Comparison of ENCODE assay signal across 1 cellular context in genomic region chr3:8655387-8655835, GRCh38.
TF ChIP-seq lines count a peak whose summit lies in the region.

No MANE protein-coding gene starts in this region.

TF ChIP-seq in HepG2, 621 proteins besides CTCF, POLR2A, EP300 and RAD21 (continued from another document and continues in another):
- TF ChIP-seq ZNF687 (CRISPR knock-in tag; IDR thresholded peaks at IDR 0.05) (peak; percentile 60), CENPBD1 (CRISPR knock-in tag; IDR thresholded peaks at IDR 0.05; ENCODE audit: borderline replicate concordance, low read depth) (no peak), SKIL (CRISPR knock-in tag; IDR thresholded peaks at IDR 0.05; ENCODE audit: borderline replicate concordance) (peak; percentile 59; the same call in 1 of the 2 replicates), ZBTB39 (CRISPR knock-in tag; IDR thresholded peaks at IDR 0.05) (no peak), NR2F1 (CRISPR knock-in tag; IDR thresholded peaks at IDR 0.05) (no peak), DNMT3B (CRISPR knock-in tag; conservative IDR thresholded peaks at IDR 0.05) (no peak), HOXA9 (CRISPR knock-in tag; IDR thresholded peaks at IDR 0.05; ENCODE audit: borderline replicate concordance) (no peak), TRIM22 (IDR thresholded peaks at IDR 0.05) (no peak), NR2C2 (CRISPR knock-in tag; IDR thresholded peaks at IDR 0.05; ENCODE audit: borderline replicate concordance) (no peak), IRF2 (CRISPR knock-in tag; IDR thresholded peaks at IDR 0.05) (peak; percentile 59; the same call in 1 of the 2 replicates), NFAT5 (CRISPR knock-in tag; IDR thresholded peaks at IDR 0.05) (no peak), ZNF616 (CRISPR knock-in tag; IDR thresholded peaks at IDR 0.05; ENCODE audit: low read depth) (no peak), IKZF4 (CRISPR knock-in tag; IDR thresholded peaks at IDR 0.05; ENCODE audit: borderline replicate concordance, low read depth, not compliant biosample characterization) (no peak), ZNF512 (CRISPR knock-in tag; IDR thresholded peaks at IDR 0.05) (no peak), PAX8 (CRISPR knock-in tag; IDR thresholded peaks at IDR 0.05; ENCODE audit: borderline replicate concordance) (no peak), TCF7 (IDR thresholded peaks at IDR 0.05; ENCODE audit: low read depth) (peak; percentile 78), ZNF569 (CRISPR knock-in tag; IDR thresholded peaks at IDR 0.05; ENCODE audit: borderline replicate concordance) (no peak), MLLT10 (CRISPR knock-in tag; IDR thresholded peaks at IDR 0.05) (no peak), FOXA1 (IDR thresholded peaks at IDR 0.05) (peak; percentile 50; the same call in 1 of the 2 replicates), FOXA1 (CRISPR knock-in tag; IDR thresholded peaks at IDR 0.05) (peak; percentile 80), MEIS1 (CRISPR knock-in tag; IDR thresholded peaks at IDR 0.05; ENCODE audit: borderline replicate concordance) (peak; percentile 85), ZNF3 (CRISPR knock-in tag; IDR thresholded peaks at IDR 0.05) (no peak), GZF1 (CRISPR knock-in tag; IDR thresholded peaks at IDR 0.05) (no peak), ZNF550 (CRISPR knock-in tag; IDR thresholded peaks at IDR 0.05; ENCODE audit: borderline replicate concordance) (no peak), BRD4 (CRISPR knock-in tag; IDR thresholded peaks at IDR 0.05) (no peak), NRL (CRISPR knock-in tag; IDR thresholded peaks at IDR 0.05; ENCODE audit: borderline replicate concordance) (no peak), BCL3 (CRISPR knock-in tag; IDR thresholded peaks at IDR 0.05) (no peak), GABPA (IDR thresholded peaks at IDR 0.05; ENCODE audit: low read depth, low read length) (no peak), GABPA (CRISPR knock-in tag; IDR thresholded peaks at IDR 0.05; ENCODE audit: low read depth) (no peak), ZNF292 (CRISPR knock-in tag; IDR thresholded peaks at IDR 0.05; ENCODE audit: borderline replicate concordance, low read depth) (peak; percentile 63; the same call in 1 of the 2 replicates), HOXA5 (CRISPR knock-in tag; IDR thresholded peaks at IDR 0.05) (peak; percentile 50; the same call in 1 of the 2 replicates), ZNF629 (CRISPR knock-in tag; conservative IDR thresholded peaks at IDR 0.05) (no peak), MAFG (CRISPR knock-in tag; IDR thresholded peaks at IDR 0.05) (no peak), ZNF770 (CRISPR knock-in tag; IDR thresholded peaks at IDR 0.05) (peak; percentile 78; the same call in 1 of the 2 replicates), ZNF34 (CRISPR knock-in tag; IDR thresholded peaks at IDR 0.05; ENCODE audit: borderline replicate concordance) (no peak), THRA (CRISPR knock-in tag; IDR thresholded peaks at IDR 0.05; ENCODE audit: borderline replicate concordance) (peak; percentile 70; the same call in 1 of the 2 replicates), KDM4B (CRISPR knock-in tag; IDR thresholded peaks at IDR 0.05) (no peak), RNF2 (conservative IDR thresholded peaks at IDR 0.05; ENCODE audit: low read depth) (no peak)
